Comparison of ENCODE assay signal across 23 cellular contexts in the genomic region with DNA sequence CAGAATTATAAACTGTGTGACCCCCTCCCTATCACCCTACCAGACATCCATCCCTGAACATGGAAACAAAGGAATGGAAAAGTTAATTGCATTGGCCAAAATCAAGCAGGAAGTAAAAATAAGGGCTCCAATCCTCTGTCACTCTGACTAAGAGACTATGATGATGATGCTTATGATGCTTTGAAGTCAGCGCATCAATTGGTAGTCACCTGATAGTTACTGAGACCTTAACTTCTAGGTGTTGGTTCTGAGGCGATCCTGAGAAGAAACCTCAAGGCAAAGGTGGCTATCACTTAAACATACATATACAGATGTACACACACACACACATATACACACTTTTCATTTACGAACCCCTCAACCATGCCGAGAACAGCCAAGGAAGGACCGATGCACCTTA.
"Had no signal": no experiment of that assay in that cellular context is flagged by ENCODE, and none has a peak within 500 bp of the region (broad histone marks: within the 10 kb centered on the region; RNA-seq: fewer than 3 reads in every experiment).

No MANE protein-coding gene starts in this region.

- H3K9me3 Mint-ChIP-seq: memory B cell; natural killer cell treated with Interleukin-12 subunit alpha and Interleukin-12 subunit beta and Interleukin-15 and Interleukin-18, amount 100 ng/mL, for 72 hours; neural progenitor cell had no signal

- H3K9me3 ChIP-seq: left ventricle myocardium inferior, lower lobe of right lung, ovary, right atrium auricular region, suprapubic skin, tibial artery, upper lobe of left lung, uterus had no signal

- H2AFZ ChIP-seq: hepatocyte, neural progenitor cell had no signal

- H3K27ac Mint-ChIP-seq: memory B cell; natural killer cell treated with Interleukin-12 subunit alpha and Interleukin-12 subunit beta and Interleukin-15 and Interleukin-18, amount 100 ng/mL, for 72 hours; neural progenitor cell had no signal

- H3K4me1 ChIP-seq: neural progenitor cell had no signal

- H3K27ac ChIP-seq: hepatocyte, left ventricle myocardium inferior, lower lobe of right lung, neural progenitor cell, ovary, right atrium auricular region, suprapubic skin, tibial artery, upper lobe of left lung had no signal

- H3K4me3 Mint-ChIP-seq: memory B cell; natural killer cell treated with Interleukin-12 subunit alpha and Interleukin-12 subunit beta and Interleukin-15 and Interleukin-18, amount 100 ng/mL, for 72 hours; neural progenitor cell had no signal

- FAIRE-seq: kidney, small intestine had no signal

- H3K4me2 ChIP-seq: hepatocyte, neural progenitor cell had no signal

- H3K4me1 Mint-ChIP-seq: neural progenitor cell had no signal

- H3K27me3 ChIP-seq: dorsolateral prefrontal cortex, hepatocyte, ovary, right atrium auricular region, suprapubic skin, tibial artery, upper lobe of left lung, uterus had no signal

- H3K4me3 ChIP-seq: dorsolateral prefrontal cortex, hepatocyte, left ventricle myocardium inferior, lower lobe of right lung, neural progenitor cell, ovary, right atrium auricular region, suprapubic skin, tibial artery, upper lobe of left lung, uterus had no signal

- H3K27me3 Mint-ChIP-seq: memory B cell; natural killer cell treated with Interleukin-12 subunit alpha and Interleukin-12 subunit beta and Interleukin-15 and Interleukin-18, amount 100 ng/mL, for 72 hours had no signal

- H3K36me3 Mint-ChIP-seq: natural killer cell treated with Interleukin-12 subunit alpha and Interleukin-12 subunit beta and Interleukin-15 and Interleukin-18, amount 100 ng/mL, for 72 hours; neural progenitor cell had no signal

- H3K9ac ChIP-seq: neural progenitor cell had no signal

- DNase-seq: dorsolateral prefrontal cortex; effector CD8-positive, alpha-beta T cell; foreskin melanocyte; head of caudate nucleus; kidney; left cardiac atrium; left ventricle myocardium inferior; lower lobe of right lung; midbrain; nucleus accumbens; ovary; small intestine; stimulated activated CD4-positive, alpha-beta T cell treated with anti-CD3 and anti-CD28 coated beads, Interleukin-12 subunit alpha, Interleukin-12 subunit beta, amount 100 ng/mL, for 4 hours; stimulated activated naive CD4-positive, alpha-beta T cell; tibial artery; upper lobe of left lung; uterus had no signal

- ATAC-seq: left cardiac atrium; lower lobe of right lung; natural killer cell treated with Interleukin-12 subunit alpha and Interleukin-12 subunit beta and Interleukin-15 and Interleukin-18, amount 100 ng/mL, for 72 hours had no signal

- H3K36me3 ChIP-seq: left ventricle myocardium inferior, lower lobe of right lung, neural progenitor cell, ovary, right atrium auricular region, suprapubic skin, tibial artery, upper lobe of left lung, uterus had no signal
